ENCODE assay signal across 15 cellular contexts in the genomic region with DNA sequence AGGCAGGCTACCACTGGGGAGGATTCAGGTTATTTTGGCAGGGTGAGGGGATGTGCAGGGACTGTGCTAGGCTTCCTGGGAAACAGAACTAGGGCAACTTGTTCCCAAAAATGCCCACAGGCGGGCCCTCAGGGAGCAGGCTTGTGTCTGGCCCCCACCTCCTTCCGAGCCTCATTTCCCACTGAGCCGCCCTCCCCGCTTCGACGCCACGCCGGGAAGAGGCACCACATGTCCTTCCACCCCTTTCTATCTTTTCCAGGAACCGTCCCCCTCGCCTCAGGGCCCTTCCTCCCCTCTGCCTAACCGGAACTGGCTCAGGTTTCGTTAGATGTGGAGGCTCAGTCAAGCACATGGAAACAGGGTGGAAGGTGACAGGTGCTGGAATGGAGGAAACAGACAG. TPM values are rescaled to one million over a fixed set of nuclear protein-coding genes. Genes with fewer than 3 reads are reported as not detected.
DNase-seq lines count a peak whose midpoint lies in the region; ATAC-seq, FAIRE-seq and TF ChIP-seq lines count a peak whose summit lies in the region.
"Had no signal": no experiment of that assay in that cellular context is flagged by ENCODE, and none has a peak within 500 bp of the region (broad histone marks: within the 10 kb centered on the region; RNA-seq: fewer than 3 reads in every experiment).

No MANE protein-coding gene starts in this region.

- no peak for TF ChIP-seq POLR2A in H1 (IDR thresholded peaks at IDR 0.05; ENCODE audit: control extremely low read depth in 1 of 2, low read depth in 2 of 2, low read length in 2 of 2)

- H3K23ac ChIP-seq in H1 (ENCODE audit: insufficient read length) (no peak overlapping the region), neuronal stem cell (ENCODE audit: low read depth, low read length, poor library complexity) (no peak overlapping the region)

- intact Hi-C loops in Caco-2 (cut with micrococcal nuclease; ENCODE audit: unreplicated experiment): no loop called here

- no peak overlapping the region for H4K8ac ChIP-seq in H1 (ENCODE audit: extremely low read depth, insufficient read depth, low read length)
- H4K8ac ChIP-seq in neuronal stem cell (ENCODE audit: low read depth, low read length): no peak overlapping the region

- no peaks in the 10 kb centered on the region for H3K27me3 Mint-ChIP-seq in Caco-2 (ENCODE audit: insufficient read depth, unreplicated experiment)
- H3K27me3 Mint-ChIP-seq in GM23338 (ENCODE audit: insufficient read depth, low read depth, poor library complexity): peaks cover 2% of the 10 kb centered on the region
- H3K27me3 Mint-ChIP-seq: CD8-positive, alpha-beta memory T cell had no signal

- no peak overlapping the region for H3K4me2 ChIP-seq in GM23338
- H3K4me2 ChIP-seq in H1 (ENCODE audit: insufficient read depth in 1 of 2, low read depth in 2 of 2, low read length in 2 of 2): no peak overlapping the region
- no peak overlapping the region for H3K4me2 ChIP-seq in neuronal stem cell (ENCODE audit: insufficient read depth, low read length, poor library complexity, severe bottlenecking)
- H3K4me2 ChIP-seq: A549 had no signal

- no peaks in the 10 kb centered on the region for H3K79me2 ChIP-seq in GM23338 (replicated peaks; ENCODE audit: insufficient read depth)
- H3K79me2 ChIP-seq in H1 (ENCODE audit: control insufficient read depth in 1 of 2, insufficient read depth in 2 of 2, low read length in 2 of 2): no peaks in the 10 kb centered on the region

- H3K79me1 ChIP-seq in H1 (ENCODE audit: low read depth, low read length) (no peaks in the 10 kb centered on the region), neuronal stem cell (ENCODE audit: low read depth, low read length) (peaks cover 11% of the 10 kb centered on the region)

- no peak for FAIRE-seq in H1 (lab: Jason Lieb, UNC)
- FAIRE-seq: A549, GM12891 had no signal

- CTCF ChIA-PET in Caco-2 (lab: Charles Lee) (no interaction called here), H1 (lab: Charles Lee; ENCODE audit: partially characterized antibody) (no interaction called here)

- H3K36me3 ChIP-seq in Caco-2 (ENCODE audit: control insufficient read depth, insufficient read depth, low read length): no peaks in the 10 kb centered on the region
- H3K36me3 ChIP-seq in GM23338 (ENCODE audit: insufficient read depth): peaks cover 52% of the 10 kb centered on the region
- peaks cover 46 to 82% (median 71%) of the 10 kb centered on the region in 4 experiments for H3K36me3 ChIP-seq in H1 (ENCODE audit: control insufficient read depth in 2 of 4, insufficient read depth in 4 of 4, low read length in 3 of 4)
- peaks cover 73 to 93% of the 10 kb centered on the region in 2 donors for H3K36me3 ChIP-seq in neuronal stem cell (replicated peaks in 1 of 2; ENCODE audit: control insufficient read depth in 2 of 2, insufficient read depth in 2 of 2, low read length in 2 of 2)

- H3K9me2 ChIP-seq in GM23338 (ENCODE audit: insufficient read depth): no peaks in the 10 kb centered on the region

- TF ChIP-seq CTCF in Caco-2 (IDR thresholded peaks at IDR 0.05; ENCODE audit: insufficient read depth in 1 of 2, low read depth in 1 of 2, low read length in 1 of 2, severe bottlenecking in 1 of 2, unreplicated experiment in 1 of 2) (no peak), GM23338 (conservative IDR thresholded peaks at IDR 0.05; ENCODE audit: low read depth in 2 of 2) (no peak), H1 (IDR thresholded peaks at IDR 0.05; ENCODE audit: control extremely low read depth in 1 of 3, insufficient read depth in 1 of 3, low read depth in 1 of 3, low read length in 3 of 3) (no peak)

- H3K36me3 Mint-ChIP-seq in Caco-2 (ENCODE audit: insufficient read depth, unreplicated experiment) (peaks cover 82% of the 10 kb centered on the region), GM23338 (ENCODE audit: low read depth) (peaks cover 82% of the 10 kb centered on the region)

- H3K18ac ChIP-seq in H1 (ENCODE audit: extremely low read depth, low read length): no peak overlapping the region
- no peak overlapping the region for H3K18ac ChIP-seq in neuronal stem cell (ENCODE audit: low read length)

- no peak overlapping the region for H3K56ac ChIP-seq in H1 (replicated peaks; ENCODE audit: insufficient read length, low read depth, low read length)

- no peak overlapping the region for H2BK20ac ChIP-seq in H1 (ENCODE audit: low read length)

- H2BK15ac ChIP-seq in H1 (ENCODE audit: low read length) (no peak overlapping the region), neuronal stem cell (ENCODE audit: low read length) (no peak overlapping the region)

- H4K91ac ChIP-seq in H1 (replicated peaks; ENCODE audit: insufficient read length, low read length) (no peak overlapping the region), neuronal stem cell (ENCODE audit: low read depth, low read length, poor library complexity) (peak overlapping the region; percentile 43)

- H3K27ac ChIP-seq in GM23338 (ENCODE audit: low read depth) (0 out of 2 replicates have a peak overlapping the region, but pooled peaks have one; percentile 69), H1 (ENCODE audit: low read depth, low read length) (no peak overlapping the region), neuronal stem cell (replicated peaks; ENCODE audit: low read length) (no peak overlapping the region)
- H3K27ac ChIP-seq: A549 had no signal

- H3K9me3 Mint-ChIP-seq in Caco-2 (ENCODE audit: unreplicated experiment): no peaks in the 10 kb centered on the region
- no peaks in the 10 kb centered on the region for H3K9me3 Mint-ChIP-seq in GM23338
- H3K9me3 Mint-ChIP-seq: CD14-positive monocyte; CD8-positive, alpha-beta memory T cell had no signal

- H2BK12ac ChIP-seq in H1 (ENCODE audit: low read depth, low read length) (no peak overlapping the region), neuronal stem cell (ENCODE audit: low read length) (no peak overlapping the region)

- no peak for DNase-seq in Caco-2
- DNase-seq in GM23338 (ENCODE audit: low spot score): no peak
- DNase-seq in H1 (ENCODE audit: low read depth in 1 of 2, low spot score in 2 of 2): no peak
- no peak for DNase-seq in neuronal stem cell (ENCODE audit: low spot score)
- DNase-seq in GF-D8 (lab: John Stamatoyannopoulos, UW): no peak
- DNase-seq: Calu3; CD8-positive, alpha-beta memory T cell; DMS 273 treated with DMSO at 0.1 percent for 48 hours; GOT3 had no signal

- 94% methylated on average over 12 of the region's 12 CpGs; no CpG with 5 or more reads in 1 of the 2 experiments for WGBS in H1 (ENCODE audit: extremely low coverage in 1 of 2, insufficient coverage in 1 of 2, insufficient read length in 1 of 2, insufficient replicate concordance in 2 of 2, low coverage in 1 of 2, low lambda C conversion rate in 2 of 2, missing lambda C conversion rate in 1 of 2), 2 experiments
- WGBS in neuronal stem cell (ENCODE audit: extremely low coverage in 2 of 2, insufficient read length in 2 of 2, insufficient replicate concordance in 1 of 2), 2 donors: no CpG with 5 or more reads among the region's 12 CpGs

- H4K20me1 ChIP-seq in GM23338 (replicated peaks; ENCODE audit: insufficient read depth): peaks cover 5% of the 10 kb centered on the region
- peaks cover 0 to 22% of the 10 kb centered on the region in 2 experiments for H4K20me1 ChIP-seq in H1 (replicated peaks in 1 of 2; ENCODE audit: control insufficient read depth in 1 of 2, insufficient read depth in 2 of 2, low read length in 2 of 2)

- H3K9ac ChIP-seq in H1 (replicated peaks in 1 of 4; ENCODE audit: extremely low read depth in 1 of 4, low read depth in 3 of 4, low read length in 3 of 4) (no peak overlapping the region), neuronal stem cell (ENCODE audit: low read depth, low read length, poor library complexity) (no peak overlapping the region)

- H3F3A ChIP-seq in GM23338 (replicated peaks; ENCODE audit: low read depth): peaks cover 23% of the 10 kb centered on the region

- H3K4me3 Mint-ChIP-seq in Caco-2 (ENCODE audit: unreplicated experiment) (no peak overlapping the region), GM23338 (no peak overlapping the region)
- H3K4me3 Mint-ChIP-seq: CD14-positive monocyte; CD8-positive, alpha-beta memory T cell had no signal

- H2AFZ ChIP-seq in GM23338 (no peak overlapping the region), H1 (ENCODE audit: low read length) (no peak overlapping the region), neuronal stem cell (ENCODE audit: low read length) (no peak overlapping the region)

- no peaks in the 10 kb centered on the region for H3K4me1 Mint-ChIP-seq in Caco-2 (ENCODE audit: low read depth, unreplicated experiment)
- H3K4me1 Mint-ChIP-seq in GM23338: no peaks in the 10 kb centered on the region
- H3K4me1 Mint-ChIP-seq: CD8-positive, alpha-beta memory T cell had no signal

- H3K27ac Mint-ChIP-seq in Caco-2 (ENCODE audit: unreplicated experiment) (peak overlapping the region; percentile 35), GM23338 (no peak overlapping the region)

- no peak overlapping the region for H4K5ac ChIP-seq in H1 (ENCODE audit: insufficient read length, low read depth, low read length)

- POLR2A ChIA-PET in Caco-2 (lab: Charles Lee) (no interaction called here), H1 (lab: Charles Lee; ENCODE audit: partially characterized antibody) (interaction anchor here (1.3 to 6.9 kb wide), 3 partner anchors 14 to 25 kb away, joined by 4 to 26 read pairs (median 4); no protein-coding TSS in a partner anchor)

- no peak overlapping the region for H3K4me3 ChIP-seq in Caco-2 (ENCODE audit: low read depth, low read length)
- no peak overlapping the region for H3K4me3 ChIP-seq in GM23338
- H3K4me3 ChIP-seq in H1 (ENCODE audit: extremely low read depth in 1 of 4, insufficient read depth in 2 of 4, low read depth in 3 of 4, low read length in 4 of 4): no peak overlapping the region
- H3K4me3 ChIP-seq in neuronal stem cell (ENCODE audit: low read length in 2 of 2): no peak overlapping the region
- H3K4me3 ChIP-seq: A549, HAP-1 had no signal

- no peak overlapping the region for H2AK5ac ChIP-seq in H1 (ENCODE audit: low read depth, low read length)
- H2AK5ac ChIP-seq in neuronal stem cell (ENCODE audit: low read depth, low read length): no peak overlapping the region

- H3K14ac ChIP-seq in H1 (ENCODE audit: insufficient read length) (no peak overlapping the region), neuronal stem cell (ENCODE audit: low read length) (no peak overlapping the region)

- H2BK5ac ChIP-seq in H1 (ENCODE audit: low read depth, low read length) (peak overlapping the region; percentile 24; the same call in 1 of the 2 replicates), neuronal stem cell (ENCODE audit: low read length) (no peak overlapping the region)

- ATAC-seq in GM23338: no peak
- no peak for ATAC-seq in HG02884 (IDR thresholded peaks at IDR 0.05; ENCODE audit: unreplicated experiment)
- ATAC-seq: A549 had no signal

- no peaks in the 10 kb centered on the region for H3K23me2 ChIP-seq in H1 (ENCODE audit: low read depth, low read length)

- no peak for TF ChIP-seq EP300 in H1 (IDR thresholded peaks at IDR 0.05; ENCODE audit: borderline replicate concordance in 1 of 2, low read depth in 2 of 2, low read length in 2 of 2)

- H3K4ac ChIP-seq in H1 (replicated peaks; ENCODE audit: insufficient read length, low read depth, low read length) (no peak overlapping the region), neuronal stem cell (ENCODE audit: low read length) (no peak overlapping the region)

- no peak for TF ChIP-seq RAD21 in H1 (IDR thresholded peaks at IDR 0.05 in 1 of 2, conservative IDR thresholded peaks at IDR 0.05 in 1 of 2; ENCODE audit: low read depth in 2 of 2, low read length in 2 of 2)

- H3K9me3 ChIP-seq in Caco-2: no peaks in the 10 kb centered on the region
- H3K9me3 ChIP-seq in H1 (ENCODE audit: insufficient read depth in 2 of 2, low read depth in 1 of 2, low read length in 1 of 2): no peaks in the 10 kb centered on the region
- H3K9me3 ChIP-seq in neuronal stem cell (replicated peaks in 1 of 2; ENCODE audit: control insufficient read depth in 2 of 2, insufficient read depth in 1 of 2, low read depth in 1 of 2, low read length in 2 of 2): no peaks in the 10 kb centered on the region
- H3K9me3 ChIP-seq: A549, HAP-1 had no signal

- H2BK120ac ChIP-seq in H1 (replicated peaks; ENCODE audit: low read depth, low read length) (no peak overlapping the region), neuronal stem cell (ENCODE audit: low read depth, low read length) (no peak overlapping the region)

- H3K4me1 ChIP-seq in Caco-2 (no peaks in the 10 kb centered on the region), GM23338 (ENCODE audit: insufficient read depth) (no peaks in the 10 kb centered on the region), H1 (replicated peaks in 1 of 4; ENCODE audit: control insufficient read depth in 3 of 4, insufficient read depth in 4 of 4, low read length in 3 of 4) (peaks cover 0 to 1% (median 0%) of the 10 kb centered on the region in 4 experiments; a peak in 3 of 7 replicates), neuronal stem cell (ENCODE audit: control insufficient read depth in 2 of 2, insufficient read depth in 1 of 2, low read depth in 1 of 2, low read length in 2 of 2) (no peaks in the 10 kb centered on the region)
- H3K4me1 ChIP-seq: A549, HAP-1 had no signal

- no peaks in the 10 kb centered on the region for H3K27me3 ChIP-seq in Caco-2 (replicated peaks; ENCODE audit: control insufficient read depth, insufficient read depth, low read length)
- no peaks in the 10 kb centered on the region for H3K27me3 ChIP-seq in GM23338 (ENCODE audit: insufficient read depth)
- H3K27me3 ChIP-seq in H1 (replicated peaks in 1 of 4; ENCODE audit: control insufficient read depth in 3 of 4, extremely low read depth in 1 of 4, insufficient read depth in 3 of 4, low read length in 3 of 4): no peaks in the 10 kb centered on the region
- no peaks in the 10 kb centered on the region for H3K27me3 ChIP-seq in neuronal stem cell (ENCODE audit: control insufficient read depth in 3 of 3, insufficient read depth in 3 of 3, low read depth in 1 of 3, low read length in 3 of 3)

- no TSS peak for BruUV-seq in Caco-2 (replicated peaks; lab: Mats Ljungman, UMichigan)

RNA-seq across cellular contexts. Expression of gene CHADL, which starts 9.4 kb away (rescaled TPM):
- 0.32 TPM in 1 of 2 replicates, not detected in the other for total RNA-seq in Caco-2 (2022)
- total RNA-seq in GM23338 (2014; rRNA removed; shearing (Covaris generic)): 1.5 and 1.6 TPM in 2 replicates
- polyA plus RNA-seq in GM23338 (2016; fragmentation: Nextera tagmentation; extraction: Ambion mirVana) (0.70 TPM in 1 of 2 replicates, not detected in the other), H1 (2011; rRNA removed) (1.4 and 2.2 TPM in 2 replicates)
- 0.78 and 0.84 TPM in 2 replicates for total RNA-seq in H1 (2021; fragmentation: NEBNext Ultra II Directional; extraction: Animal tissue kit (Norgen Biotek cat#: 25700))
- polyA plus RNA-seq in H1 (2011; cell fraction: cytosol; rRNA removed): 0.90 TPM
- polyA plus RNA-seq in H1 (2011; cell fraction: nucleus; rRNA removed): 2.2 TPM
- polyA plus RNA-seq in H1 (2012, experiment 1 of 2): 0.17 to 0.53 TPM (median 0.47 TPM) in 4 replicates
- 0.73 TPM for polyA plus RNA-seq in H1 (2012, experiment 2 of 2)
- polyA plus RNA-seq in H1 (2013, experiment 1 of 2): 0.57 TPM
- 0.55 TPM for polyA plus RNA-seq in H1 (2013, experiment 2 of 2)
- polyA minus RNA-seq in H1 (2011; rRNA and poly(A)+ RNA removed): 0.29 and 0.32 TPM in 2 replicates
- not detected for polyA minus RNA-seq in H1 (2011; cell fraction: cytosol; rRNA and poly(A)+ RNA removed)
- polyA minus RNA-seq in H1 (2011; cell fraction: nucleus; rRNA and poly(A)+ RNA removed): 2.7 TPM
- polyA plus RNA-seq in neuronal stem cell (2013, experiment 1 of 2): 0.13 TPM
- 0.18 TPM for polyA plus RNA-seq in neuronal stem cell (2013, experiment 2 of 2)
- total RNA-seq: HT1080 had no signal
- polyA plus RNA-seq: A549 had no signal

RNA-seq across cellular contexts. Expression of gene RANGAP1, which starts 35.9 kb away (rescaled TPM):
- total RNA-seq in Caco-2 (2022): 106 and 112 TPM in 2 replicates
- total RNA-seq in GM23338 (2014; rRNA removed; shearing (Covaris generic)): 133 and 141 TPM in 2 replicates
- polyA plus RNA-seq in GM23338 (2016; fragmentation: Nextera tagmentation; extraction: Ambion mirVana) (54.2 and 54.7 TPM in 2 replicates), H1 (2011; rRNA removed) (121 and 190 TPM in 2 replicates)
- 171 and 176 TPM in 2 replicates for total RNA-seq in H1 (2021; fragmentation: NEBNext Ultra II Directional; extraction: Animal tissue kit (Norgen Biotek cat#: 25700))
- 168 TPM for polyA plus RNA-seq in H1 (2011; cell fraction: cytosol; rRNA removed)
- polyA plus RNA-seq in H1 (2011; cell fraction: nucleus; rRNA removed): 215 TPM
- polyA plus RNA-seq in H1 (2012, experiment 1 of 2): 115 to 161 TPM (median 143 TPM) in 4 replicates
- polyA plus RNA-seq in H1 (2012, experiment 2 of 2): 150 TPM
- 62.4 TPM for polyA plus RNA-seq in H1 (2013, experiment 1 of 2)
- polyA plus RNA-seq in H1 (2013, experiment 2 of 2): 60.5 TPM
- polyA minus RNA-seq in H1 (2011; rRNA and poly(A)+ RNA removed): 105 and 127 TPM in 2 replicates
- polyA minus RNA-seq in H1 (2011; cell fraction: cytosol; rRNA and poly(A)+ RNA removed): 88.7 TPM
- polyA minus RNA-seq in H1 (2011; cell fraction: nucleus; rRNA and poly(A)+ RNA removed): 64.5 TPM
- 63.0 TPM for polyA plus RNA-seq in neuronal stem cell (2013, experiment 1 of 2)
- polyA plus RNA-seq in neuronal stem cell (2013, experiment 2 of 2): 61.9 TPM

RNA-seq across cellular contexts. Expression of gene L3MBTL2, which starts 45.0 kb away (rescaled TPM):
- total RNA-seq in Caco-2 (2022): 18.8 and 24.3 TPM in 2 replicates
- total RNA-seq in GM23338 (2014; rRNA removed; shearing (Covaris generic)): 23.4 and 27.1 TPM in 2 replicates
- polyA plus RNA-seq in GM23338 (2016; fragmentation: Nextera tagmentation; extraction: Ambion mirVana) (12.7 and 13.9 TPM in 2 replicates), H1 (2011; rRNA removed) (24.9 and 30.1 TPM in 2 replicates)
- 23.9 and 24.4 TPM in 2 replicates for total RNA-seq in H1 (2021; fragmentation: NEBNext Ultra II Directional; extraction: Animal tissue kit (Norgen Biotek cat#: 25700))
- 29.0 TPM for polyA plus RNA-seq in H1 (2011; cell fraction: cytosol; rRNA removed)
- polyA plus RNA-seq in H1 (2011; cell fraction: nucleus; rRNA removed): 47.9 TPM
- polyA plus RNA-seq in H1 (2012, experiment 1 of 2): 16.7 to 28.2 TPM (median 25.1 TPM) in 4 replicates
- 20.3 TPM for polyA plus RNA-seq in H1 (2012, experiment 2 of 2)
- 15.2 TPM for polyA plus RNA-seq in H1 (2013, experiment 1 of 2)
- 14.0 TPM for polyA plus RNA-seq in H1 (2013, experiment 2 of 2)
- polyA minus RNA-seq in H1 (2011; rRNA and poly(A)+ RNA removed): 34.6 and 35.3 TPM in 2 replicates
- polyA minus RNA-seq in H1 (2011; cell fraction: cytosol; rRNA and poly(A)+ RNA removed): 11.9 TPM
- 18.2 TPM for polyA minus RNA-seq in H1 (2011; cell fraction: nucleus; rRNA and poly(A)+ RNA removed)
- 11.1 TPM for polyA plus RNA-seq in neuronal stem cell (2013, experiment 1 of 2)
- 11.4 TPM for polyA plus RNA-seq in neuronal stem cell (2013, experiment 2 of 2)

RNA-seq across cellular contexts. Expression of gene ZC3H7B, which starts 51.2 kb away (rescaled TPM):
- total RNA-seq in Caco-2 (2022): 55.0 and 60.6 TPM in 2 replicates
- 51.3 and 61.5 TPM in 2 replicates for total RNA-seq in GM23338 (2014; rRNA removed; shearing (Covaris generic))
- polyA plus RNA-seq in GM23338 (2016; fragmentation: Nextera tagmentation; extraction: Ambion mirVana) (5.7 and 7.0 TPM in 2 replicates), H1 (2011; rRNA removed) (35.5 and 57.5 TPM in 2 replicates)
- 77.3 and 78.6 TPM in 2 replicates for total RNA-seq in H1 (2021; fragmentation: NEBNext Ultra II Directional; extraction: Animal tissue kit (Norgen Biotek cat#: 25700))
- 42.1 TPM for polyA plus RNA-seq in H1 (2011; cell fraction: cytosol; rRNA removed)
- polyA plus RNA-seq in H1 (2011; cell fraction: nucleus; rRNA removed): 87.3 TPM
- polyA plus RNA-seq in H1 (2012, experiment 1 of 2): 41.9 to 56.5 TPM (median 51.0 TPM) in 4 replicates
- polyA plus RNA-seq in H1 (2012, experiment 2 of 2): 38.4 TPM
- polyA plus RNA-seq in H1 (2013, experiment 1 of 2): 30.2 TPM
- 29.2 TPM for polyA plus RNA-seq in H1 (2013, experiment 2 of 2)
- 29.4 and 36.8 TPM in 2 replicates for polyA minus RNA-seq in H1 (2011; rRNA and poly(A)+ RNA removed)
- 33.5 TPM for polyA minus RNA-seq in H1 (2011; cell fraction: cytosol; rRNA and poly(A)+ RNA removed)
- polyA minus RNA-seq in H1 (2011; cell fraction: nucleus; rRNA and poly(A)+ RNA removed): 25.9 TPM
- polyA plus RNA-seq in neuronal stem cell (2013, experiment 1 of 2): 38.6 TPM
- polyA plus RNA-seq in neuronal stem cell (2013, experiment 2 of 2): 38.4 TPM
